Comparison of ENCODE assay signal across 19 cellular contexts in the genomic region with DNA sequence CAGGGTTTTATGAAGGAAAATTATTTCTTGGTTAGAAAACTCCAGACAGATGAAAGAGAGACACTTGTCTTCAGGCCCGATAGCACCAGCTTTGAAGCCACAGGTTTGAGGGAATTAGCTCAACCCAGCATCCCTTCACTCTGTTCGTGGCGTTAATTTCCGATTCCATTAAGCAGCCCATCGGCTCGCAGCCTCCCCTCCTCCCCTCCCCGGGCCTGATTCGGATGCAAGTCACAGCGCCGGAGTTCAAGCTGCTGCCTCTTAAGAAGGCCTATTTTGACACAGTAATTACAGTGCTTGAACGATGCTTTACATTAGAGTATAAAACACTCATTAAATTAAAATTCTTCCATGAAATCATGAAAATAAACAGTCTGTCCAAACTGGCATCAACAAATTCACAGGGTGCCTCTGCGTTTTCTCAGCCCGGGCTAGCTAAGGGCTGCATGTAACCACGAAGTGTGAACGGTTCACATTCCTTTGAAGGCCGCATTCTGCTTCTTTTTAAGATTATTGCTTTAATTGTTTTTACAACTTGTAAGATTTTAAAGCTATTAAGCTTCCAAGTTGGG.
"Had no signal": no experiment of that assay in that cellular context is flagged by ENCODE, and none has a peak within 500 bp of the region (broad histone marks: within the 10 kb centered on the region; RNA-seq: fewer than 3 reads in every experiment).

No MANE protein-coding gene starts in this region.

- H3K36me3 ChIP-seq: adrenal gland, heart left ventricle, pancreas, thyroid gland, uterus had no signal

- FAIRE-seq: endothelial cell of umbilical vein, pancreas had no signal

- H3K4me3 ChIP-seq: adrenal gland, lung, pancreas, thyroid gland, uterus had no signal

- H3K9me3 ChIP-seq: adrenal gland, pancreas, thyroid gland, uterus had no signal

- H3K27ac ChIP-seq: adrenal gland, foreskin keratinocyte, pancreas, thyroid gland, uterus had no signal

- DNase-seq: activated B cell treated with CpG ODN at 0.5 μM for 24 hours; activated CD4-positive, alpha-beta T cell treated with anti-CD3 and anti-CD28 coated beads, Interleukin-2, amount 10 ng/mL, durations not matched to agents 24 days and 14 days; activated CD8-positive, alpha-beta memory T cell treated with anti-CD3 and anti-CD28 coated beads, Interleukin-2, amount 50 U/mL, for 4 hours; activated CD8-positive, alpha-beta T cell treated with anti-CD3 and anti-CD28 coated beads, Interleukin-2, amount 10 ng/mL, durations not matched to agents 7 days and 5 days; activated effector memory CD4-positive, alpha-beta T cell treated with anti-CD3 and anti-CD28 coated beads, Interleukin-2, amount 50 U/mL, for 16 hours; activated T-cell treated with anti-CD3 and anti-CD28 coated beads, Interleukin-2, amount 50 U/mL, for 48 hours; adrenal gland; effector CD8-positive, alpha-beta T cell; foreskin keratinocyte; heart left ventricle; midbrain; naive B cell; pancreas; stimulated activated CD4-positive, alpha-beta T cell treated with anti-CD3 and anti-CD28 coated beads, Interleukin-2, amount 100 ng/mL, for 48 hours; thyroid gland; uterus had no signal

- ATAC-seq: activated CD8-positive, alpha-beta T cell treated with anti-CD3 and anti-CD28 coated beads, Interleukin-2, amount 10 ng/mL, durations not matched to agents 7 days and 5 days; foreskin keratinocyte; pancreas; stimulated activated memory B cell treated with anti-CD40 and anti-IgM and Interleukin-4, amounts not matched to agents 10 μg/mL and 1 μg/mL and 100 μg/mL, for 72 hours had no signal

- H3K27me3 ChIP-seq: foreskin keratinocyte, pancreas, thyroid gland, uterus had no signal

- H3K4me1 ChIP-seq: adrenal gland, foreskin keratinocyte, pancreas, uterus had no signal
